In genomic region chr5:138541511-138541910, GRCh38 we compare ENCODE assay signal across 10 cellular contexts. TPM values are rescaled to one million over a fixed set of nuclear protein-coding genes. Genes with fewer than 3 reads are reported as not detected.
A peak's percentile ranks its signal among the peaks of the same experiment; 100 is the strongest.
DNase-seq lines count a peak whose midpoint lies in the region; ATAC-seq and TF ChIP-seq lines count a peak whose summit lies in the region.
"Had no signal": no experiment of that assay in that cellular context is flagged by ENCODE, and none has a peak within 500 bp of the region (broad histone marks: within the 10 kb centered on the region; RNA-seq: fewer than 3 reads in every experiment).

No MANE protein-coding gene starts in this region.

- ATAC-seq in naive thymus-derived CD4-positive, alpha-beta T cell, result no peak
- no peak for ATAC-seq in HG02588 (IDR thresholded peaks at IDR 0.05; ENCODE audit: unreplicated experiment)

- CTCF ChIA-PET in naive thymus-derived CD4-positive, alpha-beta T cell (lab: Charles Lee), result interaction anchor here (2.9 kb wide), 1 partner anchor 38 kb away, joined by 12 read pairs; no protein-coding TSS in a partner anchor

- H2AFZ ChIP-seq in Karpas-422 (ENCODE audit: low read length), result no peak overlapping the region

- H3K4me3 Mint-ChIP-seq in naive thymus-derived CD4-positive, alpha-beta T cell, result peak overlapping the region; percentile 94 to 100 (median 99)

- peak overlapping the region; percentile 99 for H3K9ac ChIP-seq in Karpas-422 (ENCODE audit: low read length)

- H3K4me1 ChIP-seq in BE2C (peaks cover 4% of the 10 kb centered on the region), Karpas-422 (ENCODE audit: low read length) (peaks cover 49% of the 10 kb centered on the region)
- H3K4me1 ChIP-seq in naive thymus-derived CD4-positive, alpha-beta T cell (ENCODE audit: control insufficient read depth in 2 of 2, insufficient read depth in 2 of 2, low read length in 2 of 2), result peaks cover 40 to 41% of the 10 kb centered on the region in 2 donors

- H3K4me1 Mint-ChIP-seq in naive thymus-derived CD4-positive, alpha-beta T cell, result peaks cover 49 to 85% (median 75%) of the 10 kb centered on the region in 7 donors

- no peak for TF ChIP-seq CTCF in BE2C (IDR thresholded peaks at IDR 0.05; ENCODE audit: low read depth, low read length)
- no peak for TF ChIP-seq CTCF in coronary artery (IDR thresholded peaks at IDR 0.05)

- H3K4me3 ChIP-seq in BE2C (ENCODE audit: low read depth, low read length) (peak overlapping the region; percentile 95), Karpas-422 (ENCODE audit: low read length) (peak overlapping the region; percentile 92), coronary artery (peak overlapping the region; percentile 84)
- H3K4me3 ChIP-seq in naive thymus-derived CD4-positive, alpha-beta T cell (ENCODE audit: low read length), result peak overlapping the region; percentile 87

- H3K27me3 ChIP-seq in BE2C, result no peaks in the 10 kb centered on the region
- H3K27me3 ChIP-seq in Karpas-422 (ENCODE audit: low read length), result no peaks in the 10 kb centered on the region
- H3K27me3 ChIP-seq in naive thymus-derived CD4-positive, alpha-beta T cell (ENCODE audit: control insufficient read depth in 2 of 2, insufficient read depth in 2 of 2, low read length in 2 of 2), result no peaks in the 10 kb centered on the region

- POLR2A ChIA-PET in naive thymus-derived CD4-positive, alpha-beta T cell (lab: Charles Lee), result interaction anchor here (0.5 to 4.0 kb wide), 4 partner anchors 16 to 752 kb away, joined by 3 to 62 read pairs (median 8); partner anchors contain the start of genes HSPA9 and MATR3

- peaks cover 0 to 8% (median 0%) of the 10 kb centered on the region in 5 donors for H3K36me3 Mint-ChIP-seq in naive thymus-derived CD4-positive, alpha-beta T cell

- H3K4me2 ChIP-seq in Karpas-422 (ENCODE audit: low read depth, low read length, poor library complexity, severe bottlenecking), result peak overlapping the region; percentile 85

- H3K9me3 Mint-ChIP-seq in naive thymus-derived CD4-positive, alpha-beta T cell, result peaks cover 0 to 1% (median 0%) of the 10 kb centered on the region in 11 donors

- DNase-seq in BE2C, result no peak
- no peak for DNase-seq in Karpas-422
- no peak for DNase-seq in coronary artery (ENCODE audit: low spot score)
- no peak for DNase-seq in naive thymus-derived CD4-positive, alpha-beta T cell
- DNase-seq in NCI-H2196 treated with DMSO at 0.1 percent for 48 hours (lab: John Stamatoyannopoulos, UW; ENCODE audit: unreplicated experiment), result no peak
- no peak for DNase-seq in activated CD4-positive, CD25-positive, alpha-beta regulatory T cell treated with anti-CD3 and anti-CD28 coated beads, Interleukin-2, amount 50 U/mL, for 72 hours
- no peak for DNase-seq in middle frontal gyrus (ENCODE audit: extremely low spot score, low spot score)
- DNase-seq: cerebellar nuclear complex, NCI-H1436 had no signal

- H3K27me3 Mint-ChIP-seq in naive thymus-derived CD4-positive, alpha-beta T cell, result no peaks in the 10 kb centered on the region

- H3K79me2 ChIP-seq in Karpas-422 (ENCODE audit: low read length), result peaks cover 92% of the 10 kb centered on the region

- H4K20me1 ChIP-seq in Karpas-422 (ENCODE audit: insufficient read depth, low read depth, low read length), result peaks cover 45% of the 10 kb centered on the region

- H3K27ac ChIP-seq in Karpas-422 (ENCODE audit: low read length) (peak overlapping the region; percentile 62), coronary artery (peak overlapping the region in 1 of 2 donors; percentile 99)
- peak overlapping the region; percentile 94 for H3K27ac ChIP-seq in naive thymus-derived CD4-positive, alpha-beta T cell (ENCODE audit: low read depth, low read length)

- peak overlapping the region; percentile 92 to 100 (median 100) for H3K27ac Mint-ChIP-seq in naive thymus-derived CD4-positive, alpha-beta T cell

- H3K9me2 ChIP-seq in Karpas-422 (replicated peaks; ENCODE audit: insufficient read depth, low read length), result no peaks in the 10 kb centered on the region

- H3K36me3 ChIP-seq in BE2C, result peaks cover 51% of the 10 kb centered on the region
- peaks cover 36% of the 10 kb centered on the region for H3K36me3 ChIP-seq in Karpas-422 (ENCODE audit: insufficient read depth, low read length)
- H3K36me3 ChIP-seq in naive thymus-derived CD4-positive, alpha-beta T cell (ENCODE audit: control insufficient read depth in 2 of 3, insufficient read depth in 3 of 3, low read length in 3 of 3), result peaks cover 0 to 18% (median 0%) of the 10 kb centered on the region in 3 experiments

- no peaks in the 10 kb centered on the region for H3K9me3 ChIP-seq in BE2C
- no peaks in the 10 kb centered on the region for H3K9me3 ChIP-seq in Karpas-422 (ENCODE audit: low read length)
- no peaks in the 10 kb centered on the region for H3K9me3 ChIP-seq in naive thymus-derived CD4-positive, alpha-beta T cell (ENCODE audit: control insufficient read depth in 2 of 3, low read length in 3 of 3)

- intact Hi-C loops in naive thymus-derived CD4-positive, alpha-beta T cell (cut with micrococcal nuclease), result loop anchor here (5.0 to 10.0 kb wide), 4 partner anchors 509 to 1863 kb away; partner anchors contain the start of genes ANKHD1 (in 1 of the 2), FAM13B (in 1 of the 2), HNRNPA0 (in 1 of the 2) and UBE2D2 (in 1 of the 2)

RNA-seq across cellular contexts. Expression of gene ETF1, which starts 1.5 kb away (rescaled TPM):
- polyA plus RNA-seq in BE2C (2012; ENCODE audit: insufficient read depth, insufficient read length, low read depth), result 86.4 TPM
- total RNA-seq in Karpas-422 (2014; rRNA removed; shearing (Covaris generic); ENCODE audit: low replicate concordance), result 52.1 and 100 TPM in 2 replicates
- total RNA-seq in naive thymus-derived CD4-positive, alpha-beta T cell, result 100 to 1,000 TPM in 2 of 5 experiments, 10 to 100 TPM in 3; 40.6 to 137 (median 84.1) TPM
- polyA plus RNA-seq in naive thymus-derived CD4-positive, alpha-beta T cell, result 10 to 100 TPM; 19.0 to 21.8 TPM

RNA-seq across cellular contexts. Expression of gene HSPA9, which starts 33.7 kb away (rescaled TPM):
- polyA plus RNA-seq in BE2C (2012; ENCODE audit: insufficient read depth, insufficient read length, low read depth), result 1,185 TPM
- 269 and 293 TPM in 2 replicates for total RNA-seq in Karpas-422 (2014; rRNA removed; shearing (Covaris generic); ENCODE audit: low replicate concordance)
- total RNA-seq in naive thymus-derived CD4-positive, alpha-beta T cell, result 100 to 1,000 TPM; 152 to 274 (median 185) TPM
- polyA plus RNA-seq in naive thymus-derived CD4-positive, alpha-beta T cell, result 100 to 1,000 TPM; 143 to 171 TPM
